In genomic region chr11:74941492-74941891, GRCh38 we compare ENCODE assay signal across 19 cellular contexts.
"Had no signal": no experiment of that assay in that cellular context is flagged by ENCODE, and none has a peak within 500 bp of the region (broad histone marks: within the 10 kb centered on the region; RNA-seq: fewer than 3 reads in every experiment).

No MANE protein-coding gene starts in this region.

- H3K27ac Mint-ChIP-seq: activated B cell treated with CpG ODN at 0.5 μM for 24 hours; activated CD8-positive, alpha-beta T cell treated with anti-CD3 and anti-CD28 coated beads for 36 hours; activated naive CD8-positive, alpha-beta T cell; activated T-helper 1 cell treated with anti-CD3 and anti-CD28 coated beads, Interleukin-12 subunit alpha, Interleukin-12 subunit beta, Interleukin-2, Interleukin-4 antibody, amounts not matched to agents 30 ng/mL and 10 ng/mL and 1 ng/mL, durations not matched to agents 14 hours and 24 hours and 36 hours; endodermal cell; nephron progenitor cell had no signal

- H3K36me3 ChIP-seq: colonic mucosa had no signal

- H3K4me3 Mint-ChIP-seq: activated B cell treated with CpG ODN at 0.5 μM for 24 hours; activated CD8-positive, alpha-beta T cell treated with anti-CD3 and anti-CD28 coated beads for 36 hours; activated naive CD8-positive, alpha-beta T cell; activated T-helper 1 cell treated with anti-CD3 and anti-CD28 coated beads, Interleukin-12 subunit alpha, Interleukin-12 subunit beta, Interleukin-2, Interleukin-4 antibody, amounts not matched to agents 30 ng/mL and 10 ng/mL and 1 ng/mL, durations not matched to agents 14 hours and 24 hours and 36 hours; endodermal cell; nephron progenitor cell; stimulated activated naive CD8-positive, alpha-beta T cell treated with anti-CD3 and anti-CD28 coated beads, Interleukin-15, amount 100 ng/mL, for 72 hours had no signal

- H3K4me1 Mint-ChIP-seq: endodermal cell; nephron progenitor cell; stimulated activated naive CD8-positive, alpha-beta T cell treated with anti-CD3 and anti-CD28 coated beads, Interleukin-15, amount 100 ng/mL, for 72 hours had no signal

- DNase-seq: activated B cell treated with CpG ODN at 0.5 μM for 24 hours; activated CD4-positive, alpha-beta T cell treated with anti-CD3 and anti-CD28 coated beads for 4 hours; activated CD8-positive, alpha-beta memory T cell treated with anti-CD3 and anti-CD28 coated beads, Interleukin-2, amount 50 U/mL, for 4 hours; activated CD8-positive, alpha-beta T cell treated with anti-CD3 and anti-CD28 coated beads for 36 hours; body of pancreas; caudate nucleus; colonic mucosa; endodermal cell; foreskin keratinocyte; glutamatergic neuron; midbrain; nephron progenitor cell; nucleus accumbens; stimulated activated CD4-positive, alpha-beta T cell treated with anti-CD3 and anti-CD28 coated beads, Interleukin-12 subunit alpha, Interleukin-12 subunit beta, amount 100 ng/mL, for 4 hours; stimulated activated CD4-positive, alpha-beta T cell treated with anti-CD3 and anti-CD28 coated beads, Interleukin-1b, Interleukin-23, amount 100 ng/mL, for 48 hours; stimulated activated naive CD8-positive, alpha-beta T cell treated with anti-CD3 and anti-CD28 coated beads, Interleukin-15, amount 100 ng/mL, for 72 hours; upper lobe of right lung had no signal

- H3K27ac ChIP-seq: body of pancreas, colonic mucosa, upper lobe of right lung had no signal

- H3K4me3 ChIP-seq: body of pancreas, colonic mucosa, upper lobe of right lung had no signal

- ATAC-seq: activated CD8-positive, alpha-beta T cell treated with anti-CD3 and anti-CD28 coated beads for 36 hours; body of pancreas; foreskin keratinocyte; stimulated activated naive CD8-positive, alpha-beta T cell treated with anti-CD3 and anti-CD28 coated beads, Interleukin-15, amount 100 ng/mL, for 72 hours; upper lobe of right lung had no signal

- H3K27me3 ChIP-seq: body of pancreas, colonic mucosa, foreskin keratinocyte, upper lobe of right lung had no signal

- H3K27me3 Mint-ChIP-seq: activated B cell treated with CpG ODN at 0.5 μM for 24 hours; activated CD8-positive, alpha-beta T cell treated with anti-CD3 and anti-CD28 coated beads for 36 hours; activated naive CD8-positive, alpha-beta T cell; stimulated activated naive CD8-positive, alpha-beta T cell treated with anti-CD3 and anti-CD28 coated beads, Interleukin-15, amount 100 ng/mL, for 72 hours had no signal

- H3K9me3 ChIP-seq: body of pancreas, colonic mucosa, upper lobe of right lung had no signal

- H3K4me1 ChIP-seq: body of pancreas, colonic mucosa, upper lobe of right lung had no signal

- H3K9me3 Mint-ChIP-seq: activated B cell treated with CpG ODN at 0.5 μM for 24 hours; activated CD8-positive, alpha-beta T cell treated with anti-CD3 and anti-CD28 coated beads for 36 hours; activated T-helper 1 cell treated with anti-CD3 and anti-CD28 coated beads, Interleukin-12 subunit alpha, Interleukin-12 subunit beta, Interleukin-2, Interleukin-4 antibody, amounts not matched to agents 30 ng/mL and 10 ng/mL and 1 ng/mL, durations not matched to agents 14 hours and 24 hours and 36 hours; endodermal cell; stimulated activated naive CD8-positive, alpha-beta T cell treated with anti-CD3 and anti-CD28 coated beads, Interleukin-15, amount 100 ng/mL, for 72 hours had no signal
